Comparison of ENCODE assay signal across 1 cellular context in the genomic region with DNA sequence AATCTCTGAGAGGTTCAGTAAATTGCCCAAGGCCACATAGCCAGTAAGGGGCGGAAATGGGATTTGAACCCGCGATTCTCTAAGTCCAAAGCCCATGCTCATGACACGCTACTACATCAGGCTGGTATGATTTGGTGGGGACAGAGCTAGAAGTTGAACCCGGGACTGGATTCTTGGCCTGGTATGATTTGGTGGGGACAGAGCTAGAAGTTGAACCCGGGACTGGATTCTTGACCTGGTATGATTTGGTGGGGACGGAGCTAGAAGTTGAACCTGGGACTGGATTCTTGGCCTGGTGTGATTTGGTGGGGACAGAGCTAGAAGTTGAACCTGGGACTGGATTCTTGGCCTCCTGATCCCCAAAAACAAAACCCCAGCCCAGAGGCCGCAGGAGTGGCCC.
TF ChIP-seq lines count a peak whose summit lies in the region.

No MANE protein-coding gene starts in this region.

TF ChIP-seq in A549, 52 proteins besides CTCF, POLR2A, EP300 and RAD21 (continued from another document):
- TF ChIP-seq, protein P1, sequence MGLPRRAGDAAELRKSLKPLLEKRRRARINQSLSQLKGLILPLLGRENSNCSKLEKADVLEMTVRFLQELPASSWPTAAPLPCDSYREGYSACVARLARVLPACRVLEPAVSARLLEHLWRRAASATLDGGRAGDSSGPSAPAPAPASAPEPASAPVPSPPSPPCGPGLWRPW (IDR thresholded peaks at IDR 0.05): no peak
